17 cellular contexts compared by ENCODE assay signal in the genomic region with DNA sequence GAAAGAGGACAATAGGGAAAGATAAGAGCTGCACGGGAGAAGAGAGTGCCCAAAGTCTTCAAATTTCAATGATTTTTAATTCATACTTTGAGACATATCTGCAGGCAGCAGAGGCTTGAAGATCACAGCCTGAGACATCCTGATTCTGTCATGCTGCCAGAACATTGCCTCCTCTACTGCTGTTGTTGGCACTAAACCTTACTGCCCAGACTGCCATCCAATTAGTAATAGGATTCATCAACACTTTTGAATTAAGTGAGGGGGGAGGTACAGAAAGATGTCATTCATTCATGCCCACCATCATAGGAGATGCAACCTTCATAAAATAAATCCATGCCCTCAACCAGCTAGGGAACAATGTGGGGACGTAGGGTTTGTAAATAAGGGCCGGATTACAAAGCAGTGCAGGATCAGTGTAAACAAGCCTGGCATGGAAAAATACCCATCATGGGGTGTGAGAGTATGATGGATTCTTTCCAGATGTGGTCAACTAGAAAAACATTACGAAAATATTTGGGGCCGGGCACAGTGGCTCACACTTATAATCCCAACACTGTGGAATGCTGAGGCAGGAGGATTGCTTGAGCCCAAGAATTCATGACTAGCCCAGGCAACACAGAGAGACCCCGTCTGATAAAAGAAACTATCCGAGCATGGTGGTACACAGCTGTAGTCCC.
DNase-seq lines count a peak whose midpoint lies in the region; ATAC-seq and TF ChIP-seq lines count a peak whose summit lies in the region.
"Had no signal": no experiment of that assay in that cellular context is flagged by ENCODE, and none has a peak within 500 bp of the region (broad histone marks: within the 10 kb centered on the region; RNA-seq: fewer than 3 reads in every experiment).

No MANE protein-coding gene starts in this region.

- peaks cover 40 to 50% of the 10 kb centered on the region in 2 donors for H3K27me3 Mint-ChIP-seq in effector memory CD8-positive, alpha-beta T cell

- no peak overlapping the region for H3K4me3 Mint-ChIP-seq in effector memory CD8-positive, alpha-beta T cell
- H3K4me3 Mint-ChIP-seq: immature natural killer cell; T-helper 1 cell treated with Interleukin-12 subunit alpha and Interleukin-12 subunit beta and Interleukin-4 antibody, amounts not matched to agents 30 μg/mL and 1 μg/mL, for 36 hours had no signal

- no peaks in the 10 kb centered on the region for H3K4me1 ChIP-seq in lower lobe of right lung
- H3K4me1 ChIP-seq in effector memory CD4-positive, alpha-beta T cell (ENCODE audit: control insufficient read depth, insufficient read depth, low read length, poor library complexity, severe bottlenecking), result no peaks in the 10 kb centered on the region
- H3K4me1 ChIP-seq: BE2C, colonic mucosa, parathyroid adenoma had no signal

- no peaks in the 10 kb centered on the region for H3K27me3 ChIP-seq in MG63
- H3K27me3 ChIP-seq in lower lobe of right lung (ENCODE audit: low read depth), result no peaks in the 10 kb centered on the region
- no peaks in the 10 kb centered on the region for H3K27me3 ChIP-seq in effector memory CD4-positive, alpha-beta T cell (replicated peaks; ENCODE audit: control insufficient read depth, insufficient read depth, low read length, poor library complexity, severe bottlenecking)
- H3K27me3 ChIP-seq: BE2C, colonic mucosa had no signal

- no peak overlapping the region for H3K27ac ChIP-seq in lower lobe of right lung
- no peak overlapping the region for H3K27ac ChIP-seq in effector memory CD4-positive, alpha-beta T cell (ENCODE audit: insufficient read depth, low read length, poor library complexity, severe bottlenecking)
- H3K27ac ChIP-seq: colonic mucosa, parathyroid adenoma had no signal

- H3K4me3 ChIP-seq in MG63 (no peak overlapping the region), cardiac fibroblast (replicated peaks in 1 of 2; ENCODE audit: low read depth in 2 of 2, low read length in 2 of 2) (no peak overlapping the region), lower lobe of right lung (no peak overlapping the region)
- no peak overlapping the region for H3K4me3 ChIP-seq in effector memory CD4-positive, alpha-beta T cell (ENCODE audit: insufficient read depth, low read depth, low read length, poor library complexity, severe bottlenecking)
- H3K4me3 ChIP-seq: colonic mucosa had no signal

- ATAC-seq in lower lobe of right lung (peak; percentile 49 to 56), HG03354 (IDR thresholded peaks at IDR 0.05; ENCODE audit: poor library complexity, severe bottlenecking, unreplicated experiment) (no peak)
- ATAC-seq in effector memory CD8-positive, alpha-beta T cell (replicated peaks), result no peak
- ATAC-seq: activated naive CD4-positive, alpha-beta T cell treated with anti-CD3 and anti-CD28 coated beads, Interleukin-2, amount 50 U/mL, for 72 hours; Panc1 had no signal

- DNase-seq in AG20443 (ENCODE audit: low spot score) (peak; percentile 76), MG63 (peak; percentile 79), cardiac fibroblast (ENCODE audit: low read depth in 2 of 2) (peak; percentile 34 to 60), lower lobe of right lung (no peak)
- no peak for DNase-seq in stimulated activated CD4-positive, alpha-beta T cell treated with anti-CD3 and anti-CD28 coated beads, Interleukin-15, amount 100 ng/mL, for 24 hours
- no peak for DNase-seq in effector memory CD4-positive, alpha-beta T cell
- DNase-seq in effector memory CD8-positive, alpha-beta T cell, result no peak
- DNase-seq: BE2C; colonic mucosa; immature natural killer cell; NCI-H1105; stimulated activated CD4-positive, alpha-beta T cell treated with anti-CD3 and anti-CD28 coated beads, Interleukin-12 subunit alpha, Interleukin-12 subunit beta, amount 100 ng/mL, for 4 hours had no signal

- intact Hi-C loops in lower lobe of right lung (cut with DNase I), result no loop called here

- H3K9me3 Mint-ChIP-seq in effector memory CD8-positive, alpha-beta T cell, result no peaks in the 10 kb centered on the region
- H3K9me3 Mint-ChIP-seq: activated naive CD4-positive, alpha-beta T cell treated with anti-CD3 and anti-CD28 coated beads, Interleukin-2, amount 50 U/mL, for 72 hours; immature natural killer cell; T-helper 1 cell treated with Interleukin-12 subunit alpha and Interleukin-12 subunit beta and Interleukin-4 antibody, amounts not matched to agents 30 μg/mL and 1 μg/mL, for 36 hours had no signal

- TF ChIP-seq CTCF in cardiac fibroblast (IDR thresholded peaks at IDR 0.05; ENCODE audit: low read depth, low read length), result no peak
- TF ChIP-seq CTCF in lower lobe of right lung (IDR thresholded peaks at IDR 0.05), result no peak

- H3K27ac Mint-ChIP-seq in effector memory CD8-positive, alpha-beta T cell, result no peak overlapping the region
- H3K27ac Mint-ChIP-seq: activated naive CD4-positive, alpha-beta T cell treated with anti-CD3 and anti-CD28 coated beads, Interleukin-2, amount 50 U/mL, for 72 hours; immature natural killer cell; T-helper 1 cell treated with Interleukin-12 subunit alpha and Interleukin-12 subunit beta and Interleukin-4 antibody, amounts not matched to agents 30 μg/mL and 1 μg/mL, for 36 hours had no signal

- H3K36me3 ChIP-seq in MG63 (no peaks in the 10 kb centered on the region), lower lobe of right lung (no peaks in the 10 kb centered on the region)
- H3K36me3 ChIP-seq in effector memory CD4-positive, alpha-beta T cell (ENCODE audit: control insufficient read depth, insufficient read depth, low read length), result no peaks in the 10 kb centered on the region
- H3K36me3 ChIP-seq: BE2C, colonic mucosa had no signal

- no peaks in the 10 kb centered on the region for H3K9me3 ChIP-seq in MG63
- no peaks in the 10 kb centered on the region for H3K9me3 ChIP-seq in lower lobe of right lung
- H3K9me3 ChIP-seq in effector memory CD4-positive, alpha-beta T cell (ENCODE audit: control insufficient read depth, low read length), result no peaks in the 10 kb centered on the region
- H3K9me3 ChIP-seq: BE2C, colonic mucosa had no signal

- H3K36me3 Mint-ChIP-seq in effector memory CD8-positive, alpha-beta T cell (ENCODE audit: insufficient read depth), result no peaks in the 10 kb centered on the region
- H3K36me3 Mint-ChIP-seq: activated naive CD4-positive, alpha-beta T cell treated with anti-CD3 and anti-CD28 coated beads, Interleukin-2, amount 50 U/mL, for 72 hours; immature natural killer cell had no signal

- no peaks in the 10 kb centered on the region for H3K4me1 Mint-ChIP-seq in effector memory CD8-positive, alpha-beta T cell (ENCODE audit: low read depth in 2 of 2)
- H3K4me1 Mint-ChIP-seq: immature natural killer cell had no signal

Comparison
In these comparisons a context has a peak if more than half of its experiments do, and no peak if none do; other contexts are left out.
1. DNase-seq: peak in AG20443 (single experiment), MG63 (single experiment) and cardiac fibroblast (2 of 2); none in lower lobe of right lung (single experiment), stimulated activated CD4-positive, alpha-beta T cell treated with anti-CD3 and anti-CD28 coated beads, Interleukin-15, amount 100 ng/mL, for 24 hours (single experiment), effector memory CD4-positive, alpha-beta T cell (0 of 3) and effector memory CD8-positive, alpha-beta T cell (0 of 3).
2. ATAC-seq: peak in lower lobe of right lung (2 of 2); none in HG03354 (single experiment) and effector memory CD8-positive, alpha-beta T cell (single experiment).